21 cellular contexts compared by ENCODE assay signal in the genomic region with DNA sequence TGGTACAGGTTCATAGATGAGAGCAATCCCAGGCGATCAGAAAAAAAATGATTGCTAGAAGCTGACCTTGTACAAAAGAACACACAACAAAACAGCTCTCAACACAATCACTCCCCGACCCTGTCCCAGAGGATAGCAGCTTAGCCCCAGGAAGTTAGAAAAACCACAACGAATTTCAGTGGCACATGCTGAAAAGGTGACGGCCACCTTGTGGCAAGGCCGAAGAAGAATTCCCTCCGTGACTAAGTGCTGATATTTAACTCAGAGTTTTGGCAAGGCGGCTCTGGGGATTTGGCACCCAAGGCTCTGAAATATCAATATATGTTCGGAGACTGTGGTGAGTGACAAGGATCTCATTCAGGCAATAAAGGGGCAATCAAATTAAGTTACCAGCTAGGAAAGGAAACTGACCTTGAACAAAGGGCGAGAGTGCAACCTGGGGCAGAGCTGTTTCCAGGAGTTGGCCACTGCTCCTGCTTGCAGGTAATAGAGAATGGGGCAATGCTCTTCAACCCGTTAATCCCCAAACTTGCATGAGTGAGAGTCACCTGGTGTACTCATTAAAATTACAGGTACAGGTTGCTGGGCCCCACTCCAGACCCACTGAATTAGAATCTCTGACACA.
A peak's percentile ranks its signal among the peaks of the same experiment; 100 is the strongest.
DNase-seq lines count a peak whose midpoint lies in the region; ATAC-seq, FAIRE-seq and TF ChIP-seq lines count a peak whose summit lies in the region.
"Had no signal": no experiment of that assay in that cellular context is flagged by ENCODE, and none has a peak within 500 bp of the region (broad histone marks: within the 10 kb centered on the region; RNA-seq: fewer than 3 reads in every experiment).

No MANE protein-coding gene starts in this region.

- 0 out of 2 replicates have a peak, but pooled peaks have one; percentile 4 for TF ChIP-seq RAD21 in SK-N-SH (IDR thresholded peaks at IDR 0.05; ENCODE audit: low read length)

- no peaks in the 10 kb centered on the region for H3K9me3 Mint-ChIP-seq in activated CD4-positive, alpha-beta T cell treated with anti-CD3 and anti-CD28 coated beads, Interleukin-2, amount 10 ng/mL, durations not matched to agents 7 days and 5 days
- no peaks in the 10 kb centered on the region for H3K9me3 Mint-ChIP-seq in immature natural killer cell
- H3K9me3 Mint-ChIP-seq: stimulated activated naive B cell treated with anti-CD40 and anti-IgM and Interleukin-4, amounts not matched to agents 10 μg/mL and 1 μg/mL and 100 μg/mL, for 72 hours; T-helper 1 cell treated with Interleukin-12 subunit alpha and Interleukin-12 subunit beta and Interleukin-4 antibody, amounts not matched to agents 30 μg/mL and 1 μg/mL, for 36 hours had no signal

- H3K36me3 ChIP-seq in SK-N-SH (replicated peaks in 1 of 2; ENCODE audit: control insufficient read depth in 1 of 2, insufficient read depth in 2 of 2, low read length in 1 of 2) (no peaks in the 10 kb centered on the region), kidney (ENCODE audit: control insufficient read depth in 1 of 2, insufficient read depth in 2 of 2, low read length in 2 of 2) (no peaks in the 10 kb centered on the region)
- H3K36me3 ChIP-seq: ovary had no signal

- H3K4me1 ChIP-seq in SK-N-SH (ENCODE audit: control insufficient read depth in 1 of 2, insufficient read depth in 2 of 2, low read depth in 1 of 2, low read length in 1 of 2) (peaks cover 0 to 4% of the 10 kb centered on the region in 2 experiments; a peak in 1 of 4 replicates), kidney (ENCODE audit: control insufficient read depth in 1 of 2, insufficient read depth in 1 of 2, low read depth in 1 of 2, low read length in 2 of 2) (peaks cover 35 to 54% of the 10 kb centered on the region in 2 donors)

- H3K9me2 ChIP-seq in SK-N-SH, result no peaks in the 10 kb centered on the region

- intact Hi-C loops in kidney (cut with DNase I), result no loop called here

- no peak for ATAC-seq in SK-N-SH treated with all-trans-retinoic acid at 6 μM for 48 hours
- ATAC-seq: activated CD4-positive, CD25-positive, alpha-beta regulatory T cell treated with anti-CD3 and anti-CD28 coated beads, Interleukin-2, amount 50 U/mL, for 24 hours; stimulated activated naive B cell treated with anti-CD40 and anti-IgM and Interleukin-4, amounts not matched to agents 10 μg/mL and 1 μg/mL and 100 μg/mL, for 72 hours had no signal

- no peak overlapping the region for H2AFZ ChIP-seq in SK-N-SH (ENCODE audit: low read depth)

- TF ChIP-seq EP300 in SK-N-SH (IDR thresholded peaks at IDR 0.05; ENCODE audit: borderline replicate concordance in 1 of 2, low read depth in 1 of 2, low read length in 1 of 2), result no peak

- FAIRE-seq in kidney (lab: Jason Lieb, UNC), result no peak

- H3K36me3 Mint-ChIP-seq in activated CD4-positive, alpha-beta T cell treated with anti-CD3 and anti-CD28 coated beads, Interleukin-2, amount 10 ng/mL, durations not matched to agents 7 days and 5 days (ENCODE audit: low read depth), result no peaks in the 10 kb centered on the region
- no peaks in the 10 kb centered on the region for H3K36me3 Mint-ChIP-seq in immature natural killer cell
- H3K36me3 Mint-ChIP-seq: stimulated activated naive B cell treated with anti-CD40 and anti-IgM and Interleukin-4, amounts not matched to agents 10 μg/mL and 1 μg/mL and 100 μg/mL, for 72 hours had no signal

- no peak for DNase-seq in SK-N-SH
- peak; percentile 20 for DNase-seq in RPMI8226
- DNase-seq in kidney, result no peak
- no peak for DNase-seq in stimulated activated CD4-positive, alpha-beta T cell treated with anti-CD3 and anti-CD28 coated beads, Interleukin-4, amount 100 ng/mL, for 24 hours
- DNase-seq in NCI-H526 (lab: John Stamatoyannopoulos, UW), result no peak
- DNase-seq in activated CD4-positive, alpha-beta T cell treated with anti-CD3 and anti-CD28 coated beads, Interleukin-2, amount 10 ng/mL, durations not matched to agents 7 days and 5 days, result no peak
- DNase-seq in immature natural killer cell, result no peak
- DNase-seq: ACHN; activated CD8-positive, alpha-beta memory T cell treated with anti-CD3 and anti-CD28 coated beads, Interleukin-2, amount 50 U/mL, for 4 hours; activated naive CD4-positive, alpha-beta T cell; Calu3; Karpas-422; left cardiac atrium; NCI-H187; NCI-H774; stimulated activated naive B cell treated with anti-CD40 and anti-IgM and Interleukin-4, amounts not matched to agents 10 μg/mL and 1 μg/mL and 100 μg/mL, for 72 hours had no signal

- H3K4me3 ChIP-seq in SK-N-SH (ENCODE audit: low read depth in 2 of 2, low read length in 1 of 2), result no peak overlapping the region
- no peak overlapping the region for H3K4me3 ChIP-seq in kidney (ENCODE audit: low read length in 2 of 2)
- H3K4me3 ChIP-seq: ovary, smooth muscle cell had no signal

- H3K4me3 Mint-ChIP-seq in activated CD4-positive, alpha-beta T cell treated with anti-CD3 and anti-CD28 coated beads, Interleukin-2, amount 10 ng/mL, durations not matched to agents 7 days and 5 days, result no peak overlapping the region
- H3K4me3 Mint-ChIP-seq in immature natural killer cell, result no peak overlapping the region
- H3K4me3 Mint-ChIP-seq: stimulated activated naive B cell treated with anti-CD40 and anti-IgM and Interleukin-4, amounts not matched to agents 10 μg/mL and 1 μg/mL and 100 μg/mL, for 72 hours; T-helper 1 cell treated with Interleukin-12 subunit alpha and Interleukin-12 subunit beta and Interleukin-4 antibody, amounts not matched to agents 30 μg/mL and 1 μg/mL, for 36 hours had no signal

- no peak overlapping the region for H3K27ac ChIP-seq in SK-N-SH (ENCODE audit: low read depth in 2 of 2, low read length in 1 of 2)
- H3K27ac ChIP-seq in kidney (ENCODE audit: low read depth in 2 of 2, low read length in 2 of 2), result peak overlapping the region; percentile 62 to 64
- H3K27ac ChIP-seq: ovary had no signal

- POLR2A ChIA-PET in SK-N-SH (lab: Yijun Ruan, JAX), result no interaction called here
- POLR2A ChIA-PET in activated CD4-positive, alpha-beta T cell treated with anti-CD3 and anti-CD28 coated beads, Interleukin-2, amount 10 ng/mL, durations not matched to agents 7 days and 5 days (lab: Charles Lee), result no interaction called here

- H3K9me3 ChIP-seq in SK-N-SH, result no peaks in the 10 kb centered on the region
- H3K9me3 ChIP-seq in kidney (ENCODE audit: control insufficient read depth in 1 of 2, low read length in 2 of 2), result no peaks in the 10 kb centered on the region
- H3K9me3 ChIP-seq: ovary had no signal

- H3K27me3 ChIP-seq in SK-N-SH (ENCODE audit: insufficient read depth), result no peaks in the 10 kb centered on the region
- H3K27me3 ChIP-seq: ovary had no signal

- CTCF ChIA-PET in SK-N-SH (lab: Yijun Ruan, JAX), result interaction anchor here (0.6 to 13.2 kb wide), 7 partner anchors 8 to 1668 kb away, joined by 3 to 162 read pairs (median 7); no protein-coding TSS in a partner anchor
- CTCF ChIA-PET in activated CD4-positive, alpha-beta T cell treated with anti-CD3 and anti-CD28 coated beads, Interleukin-2, amount 10 ng/mL, durations not matched to agents 7 days and 5 days (lab: Charles Lee), result no interaction called here

- H4K20me1 ChIP-seq in SK-N-SH (ENCODE audit: insufficient read depth), result no peaks in the 10 kb centered on the region

- no peak overlapping the region for H3K4me2 ChIP-seq in SK-N-SH
- H3K4me2 ChIP-seq: smooth muscle cell had no signal

- H3K27me3 Mint-ChIP-seq in activated CD4-positive, alpha-beta T cell treated with anti-CD3 and anti-CD28 coated beads, Interleukin-2, amount 10 ng/mL, durations not matched to agents 7 days and 5 days, result no peaks in the 10 kb centered on the region
- H3K27me3 Mint-ChIP-seq in immature natural killer cell (ENCODE audit: low read depth in 3 of 3), result peaks cover 0 to 2% (median 0%) of the 10 kb centered on the region in 3 donors

- H3K4me1 Mint-ChIP-seq in activated CD4-positive, alpha-beta T cell treated with anti-CD3 and anti-CD28 coated beads, Interleukin-2, amount 10 ng/mL, durations not matched to agents 7 days and 5 days, result no peaks in the 10 kb centered on the region
- H3K4me1 Mint-ChIP-seq in immature natural killer cell, result no peaks in the 10 kb centered on the region

- TF ChIP-seq CTCF in SK-N-SH (IDR thresholded peaks at IDR 0.05), result no peak; the same call in 1 of the 2 replicates
- TF ChIP-seq CTCF in kidney (IDR thresholded peaks at IDR 0.05; ENCODE audit: borderline replicate concordance, extremely low read depth, insufficient read depth), result no peak

- H3K27ac Mint-ChIP-seq in activated CD4-positive, alpha-beta T cell treated with anti-CD3 and anti-CD28 coated beads, Interleukin-2, amount 10 ng/mL, durations not matched to agents 7 days and 5 days, result no peak overlapping the region
- H3K27ac Mint-ChIP-seq in immature natural killer cell, result no peak overlapping the region
- H3K27ac Mint-ChIP-seq: stimulated activated naive B cell treated with anti-CD40 and anti-IgM and Interleukin-4, amounts not matched to agents 10 μg/mL and 1 μg/mL and 100 μg/mL, for 72 hours; T-helper 1 cell treated with Interleukin-12 subunit alpha and Interleukin-12 subunit beta and Interleukin-4 antibody, amounts not matched to agents 30 μg/mL and 1 μg/mL, for 36 hours had no signal

- no peaks in the 10 kb centered on the region for H3F3A ChIP-seq in SK-N-SH (replicated peaks; ENCODE audit: insufficient read depth)

- H3K79me2 ChIP-seq in SK-N-SH (ENCODE audit: insufficient read depth), result no peaks in the 10 kb centered on the region

- H3K9ac ChIP-seq in SK-N-SH (no peak overlapping the region), kidney (ENCODE audit: low read length in 2 of 2) (peak overlapping the region in 1 of 2 donors; percentile 27)

- WGBS in SK-N-SH (ENCODE audit: low lambda C conversion rate), result 88% methylated on average over 10 of the region's 10 CpGs

TF ChIP-seq in SK-N-SH, 30 proteins besides CTCF, POLR2A, EP300 and RAD21 (continues in another document):
- TF ChIP-seq, protein P1, sequence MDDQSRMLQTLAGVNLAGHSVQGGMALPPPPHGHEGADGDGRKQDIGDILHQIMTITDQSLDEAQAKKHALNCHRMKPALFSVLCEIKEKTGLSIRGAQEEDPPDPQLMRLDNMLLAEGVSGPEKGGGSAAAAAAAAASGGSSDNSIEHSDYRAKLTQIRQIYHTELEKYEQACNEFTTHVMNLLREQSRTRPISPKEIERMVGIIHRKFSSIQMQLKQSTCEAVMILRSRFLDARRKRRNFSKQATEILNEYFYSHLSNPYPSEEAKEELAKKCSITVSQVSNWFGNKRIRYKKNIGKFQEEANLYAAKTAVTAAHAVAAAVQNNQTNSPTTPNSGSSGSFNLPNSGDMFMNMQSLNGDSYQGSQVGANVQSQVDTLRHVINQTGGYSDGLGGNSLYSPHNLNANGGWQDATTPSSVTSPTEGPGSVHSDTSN (IDR thresholded peaks at IDR 0.05), result no peak

TF ChIP-seq in SK-N-SH treated with all-trans-retinoic acid at 6 μM for 48 hours, 23 proteins besides CTCF, POLR2A, EP300 and RAD21:
- no peak for TF ChIP-seq PPARA (CRISPR knock-in tag; IDR thresholded peaks at IDR 0.05; ENCODE audit: borderline replicate concordance)
- no peak for TF ChIP-seq ZC3H10 (CRISPR knock-in tag; IDR thresholded peaks at IDR 0.05)

Comparison
In these comparisons a context has a peak if more than half of its experiments do, and no peak if none do; other contexts are left out.
1. H3K27ac ChIP-seq: peak in kidney (2 of 2); none in SK-N-SH (0 of 2).